28 cellular contexts compared by ENCODE assay signal in genomic region chr4:41890085-41890484, GRCh38.
"Had no signal": no experiment of that assay in that cellular context is flagged by ENCODE, and none has a peak within 500 bp of the region (broad histone marks: within the 10 kb centered on the region; RNA-seq: fewer than 3 reads in every experiment).

No MANE protein-coding gene starts in this region.

- H3K27ac ChIP-seq: coronary artery, dorsolateral prefrontal cortex, epithelial cell of prostate, esophagus squamous epithelium, foreskin keratinocyte, gastroesophageal sphincter, heart left ventricle, hepatocyte, left lung, lower lobe of right lung had no signal

- H3K4me2 ChIP-seq: hepatocyte had no signal

- H3K79me2 ChIP-seq: hepatocyte had no signal

- H3K4me1 ChIP-seq: esophagus squamous epithelium, foreskin keratinocyte, gastroesophageal sphincter, heart left ventricle, left lung, lower lobe of right lung had no signal

- H3K4me3 Mint-ChIP-seq: effector memory CD8-positive, alpha-beta T cell; endodermal cell; immature natural killer cell; mesothelial cell of epicardium; naive B cell; naive thymus-derived CD8-positive, alpha-beta T cell had no signal

- H3K9me3 ChIP-seq: esophagus squamous epithelium, gastroesophageal sphincter, heart left ventricle, left lung, lower lobe of right lung, mucosa of descending colon had no signal

- H3K9me3 Mint-ChIP-seq: effector memory CD8-positive, alpha-beta T cell; endodermal cell; mesothelial cell of epicardium; naive B cell; naive thymus-derived CD8-positive, alpha-beta T cell had no signal

- H3K4me3 ChIP-seq: coronary artery, dorsolateral prefrontal cortex, esophagus squamous epithelium, gastroesophageal sphincter, heart left ventricle, hepatocyte, left lung, lower lobe of right lung, mucosa of descending colon had no signal

- H2AFZ ChIP-seq: hepatocyte had no signal

- H3K36me3 Mint-ChIP-seq: immature natural killer cell; mesothelial cell of epicardium; naive B cell; naive thymus-derived CD8-positive, alpha-beta T cell had no signal

- DNase-seq: dermis blood vessel endothelial cell; dorsolateral prefrontal cortex; effector CD4-positive, alpha-beta T cell; effector memory CD8-positive, alpha-beta T cell; endodermal cell; erythroblast; esophagus squamous epithelium; foreskin keratinocyte; heart left ventricle; hypothalamus; immature natural killer cell; islet precursor cell; kidney; kidney glomerular epithelial cell; left colon; left lung; left ventricle myocardium superior; lower lobe of right lung; mesenchymal stem cell; mucosa of descending colon; naive B cell; naive thymus-derived CD8-positive, alpha-beta T cell had no signal

- H3K4me1 Mint-ChIP-seq: endodermal cell; immature natural killer cell; naive B cell; naive thymus-derived CD8-positive, alpha-beta T cell had no signal

- H3K36me3 ChIP-seq: esophagus squamous epithelium, gastroesophageal sphincter, heart left ventricle, left lung, lower lobe of right lung had no signal

- H3K27ac Mint-ChIP-seq: effector memory CD8-positive, alpha-beta T cell; endodermal cell; immature natural killer cell; mesothelial cell of epicardium; naive thymus-derived CD8-positive, alpha-beta T cell had no signal

- ATAC-seq: effector memory CD8-positive, alpha-beta T cell; esophagus mucosa; foreskin keratinocyte; gastroesophageal sphincter; heart left ventricle; left colon; left lung; left ventricle myocardium superior; lower lobe of right lung; mucosa of descending colon; naive thymus-derived CD8-positive, alpha-beta T cell had no signal
